In genomic region chr1:229781453-229781852, GRCh38 we compare ENCODE assay signal across 10 cellular contexts.
DNase-seq lines count a peak whose midpoint lies in the region; ATAC-seq and TF ChIP-seq lines count a peak whose summit lies in the region.
"Had no signal": no experiment of that assay in that cellular context is flagged by ENCODE, and none has a peak within 500 bp of the region (broad histone marks: within the 10 kb centered on the region; RNA-seq: fewer than 3 reads in every experiment).

No MANE protein-coding gene starts in this region.

- no peak overlapping the region for H3K27ac ChIP-seq in PC-3 (ENCODE audit: low read length)
- H3K27ac ChIP-seq: adrenal gland had no signal

- peak; percentile 63 for ATAC-seq in PC-3
- ATAC-seq in HG02588 (IDR thresholded peaks at IDR 0.05; ENCODE audit: unreplicated experiment), result no peak
- ATAC-seq: natural killer cell treated with Interleukin-12 subunit alpha and Interleukin-12 subunit beta and Interleukin-15 and Interleukin-18, amount 100 ng/mL, for 72 hours had no signal

- H3K36me3 ChIP-seq in PC-3 (ENCODE audit: low read depth, low read length), result no peaks in the 10 kb centered on the region
- H3K36me3 ChIP-seq: adrenal gland had no signal

- CTCF ChIA-PET in PC-3 (lab: Charles Lee), result no interaction called here

- H3K9me3 ChIP-seq in PC-3 (ENCODE audit: low read length), result 0 out of 2 replicates have a peak, but pooled peaks cover 3% of the 10 kb centered on the region
- H3K9me3 ChIP-seq: adrenal gland had no signal

- no peak overlapping the region for H3K9ac ChIP-seq in PC-3 (ENCODE audit: low read length)

- H2AFZ ChIP-seq in PC-3 (ENCODE audit: low read length), result no peak overlapping the region

- H4K20me1 ChIP-seq in PC-3 (ENCODE audit: low read length), result no peaks in the 10 kb centered on the region

- H3K79me2 ChIP-seq in PC-3 (ENCODE audit: low read length), result no peaks in the 10 kb centered on the region

- peak; percentile 71 for DNase-seq in COLO668 (lab: John Stamatoyannopoulos, UW; ENCODE audit: unreplicated experiment)
- DNase-seq in HPDE6-E6E7 (ENCODE audit: extremely low spot score), result peak; percentile 12
- peak; percentile 47 for DNase-seq in PC-3
- DNase-seq in left kidney (ENCODE audit: low read depth, low spot score), result peak; percentile 67
- DNase-seq in activated naive CD4-positive, alpha-beta T cell (lab: John Stamatoyannopoulos, UW), result no peak
- no peak for DNase-seq in NCI-H226
- no peak for DNase-seq in T-helper 2 cell
- DNase-seq: adrenal gland had no signal

- POLR2A ChIA-PET in PC-3 (lab: Charles Lee; ENCODE audit: unreplicated experiment), result no interaction called here

- H3K4me1 ChIP-seq in PC-3 (ENCODE audit: insufficient read depth, low read length), result no peaks in the 10 kb centered on the region
- H3K4me1 ChIP-seq: adrenal gland had no signal

- H3K4me3 ChIP-seq in PC-3 (ENCODE audit: low read length), result no peak overlapping the region
- H3K4me3 ChIP-seq: adrenal gland had no signal

- no TSS peak for BruUV-seq in PC-3 (replicated peaks; lab: Mats Ljungman, UMichigan)

- intact Hi-C loops in PC-3 (cut with micrococcal nuclease), result loop anchor here (1.0 kb wide), 1 partner anchor 529 kb away; no protein-coding TSS in a partner anchor

- H3K9me2 ChIP-seq in PC-3 (replicated peaks; ENCODE audit: low read length), result no peaks in the 10 kb centered on the region

- H3K4me2 ChIP-seq in PC-3 (ENCODE audit: low read length), result no peak overlapping the region

- TF ChIP-seq CTCF in PC-3 (conservative IDR thresholded peaks at IDR 0.05; ENCODE audit: low read depth, low read length), result peak; percentile 52; the same call in 1 of the 2 replicates

- peaks cover 95% of the 10 kb centered on the region for H3K27me3 ChIP-seq in PC-3 (ENCODE audit: low read length)

- H3F3A ChIP-seq in PC-3 (ENCODE audit: low read length, unreplicated experiment), result no peaks in the 10 kb centered on the region

Comparison
In these comparisons a context has a peak if more than half of its experiments do, and no peak if none do; other contexts are left out.
1. DNase-seq: peak in COLO668 (single experiment), HPDE6-E6E7 (single experiment), PC-3 (single experiment) and left kidney (single experiment); none in activated naive CD4-positive, alpha-beta T cell (0 of 4), NCI-H226 (single experiment) and T-helper 2 cell (0 of 5).